Comparison of ENCODE assay signal across 31 cellular contexts in the genomic region with DNA sequence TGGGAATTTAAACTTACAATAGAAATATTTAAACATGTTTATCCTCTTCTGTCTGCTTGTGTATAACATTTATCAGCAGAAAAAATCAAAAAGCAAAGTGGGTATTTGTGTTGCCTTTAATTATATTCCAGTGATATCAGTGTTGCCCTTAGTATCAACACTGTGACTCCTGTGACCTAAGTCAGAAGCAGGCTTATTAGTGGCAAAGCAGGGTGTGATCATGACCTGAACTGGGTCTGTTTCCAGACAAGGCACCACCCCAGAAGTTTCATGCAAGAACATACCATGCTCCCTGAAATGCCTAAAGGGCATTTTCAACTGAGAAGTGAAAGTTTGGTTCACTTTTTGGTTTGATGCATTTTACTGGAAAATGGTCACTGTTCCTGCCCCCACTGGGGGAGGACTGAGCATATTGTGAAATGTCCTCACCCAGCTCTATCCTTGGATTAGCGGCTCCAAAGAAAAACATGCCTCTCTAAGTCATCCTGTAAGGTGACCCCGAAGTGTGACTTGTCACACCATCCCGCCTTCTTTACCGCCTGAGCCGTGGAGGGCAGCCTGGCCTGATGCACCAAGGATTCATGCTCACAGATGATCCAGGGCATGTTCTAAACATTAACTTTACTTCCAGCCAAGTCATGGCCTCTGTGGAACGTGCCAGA. TPM values are rescaled to one million over a fixed set of nuclear protein-coding genes. Genes with fewer than 3 reads are reported as not detected.
DNase-seq lines count a peak whose midpoint lies in the region; ATAC-seq and TF ChIP-seq lines count a peak whose summit lies in the region.
"Had no signal": no experiment of that assay in that cellular context is flagged by ENCODE, and none has a peak within 500 bp of the region (broad histone marks: within the 10 kb centered on the region; RNA-seq: fewer than 3 reads in every experiment).

No MANE protein-coding gene starts in this region.

- peak; percentile 42 for DNase-seq in activated CD8-positive, alpha-beta memory T cell treated with anti-CD3 and anti-CD28 coated beads for 24 hours
- no peak for DNase-seq in activated CD8-positive, alpha-beta memory T cell treated with anti-CD3 and anti-CD28 coated beads, Interleukin-2, amount 10 ng/mL, durations not matched to agents 7 days and 5 days
- DNase-seq in gastrocnemius medialis (no peak), lower leg skin (ENCODE audit: low spot score in 2 of 2) (no peak), NCI-H128 (lab: John Stamatoyannopoulos, UW; ENCODE audit: unreplicated experiment) (no peak)
- DNase-seq: 8988T; activated CD4-positive, alpha-beta T cell treated with anti-CD3 and anti-CD28 coated beads for 4 hours; activated gamma-delta T cell; activated naive CD8-positive, alpha-beta T cell treated with anti-CD3 and anti-CD28 coated beads, Interleukin-2, amount 10 ng/mL, durations not matched to agents 7 days and 5 days; CD4-positive, CD25-positive, alpha-beta regulatory T cell; DND-41; GF-D8; HFFc6; immature natural killer cell; lower lobe of right lung; NCI-H446 treated with DMSO at 0.1 percent for 48 hours; pancreas; stimulated activated naive CD4-positive, alpha-beta T cell treated with Interleukin-2 at 50 U/mL for 16 hours; T-helper 9 cell; upper lobe of left lung had no signal

- no peaks in the 10 kb centered on the region for H3K9me3 Mint-ChIP-seq in activated CD8-positive, alpha-beta memory T cell treated with anti-CD3 and anti-CD28 coated beads, Interleukin-2, amount 10 ng/mL, durations not matched to agents 7 days and 5 days (ENCODE audit: low read depth)
- H3K9me3 Mint-ChIP-seq in dendritic cell treated with granulocyte-macrophage colony-stimulating factor and Interleukin-4, amounts not matched to agents 40 ng/mL and 50 ng/mL, for 4 days, result no peaks in the 10 kb centered on the region
- H3K9me3 Mint-ChIP-seq: activated naive CD8-positive, alpha-beta T cell treated with anti-CD3 and anti-CD28 coated beads, Interleukin-2, amount 10 ng/mL, durations not matched to agents 7 days and 5 days; CD4-positive, CD25-positive, alpha-beta regulatory T cell; HFFc6; immature natural killer cell; natural killer cell treated with Interleukin-12 subunit alpha and Interleukin-12 subunit beta and Interleukin-15 and Interleukin-18, amount 100 ng/mL, for 72 hours had no signal

- TF ChIP-seq CTCF in liver (IDR thresholded peaks at IDR 0.05; ENCODE audit: low read depth, low read length, missing input control) (no peak), gastrocnemius medialis (IDR thresholded peaks at IDR 0.05 in 4 of 5, conservative IDR thresholded peaks at IDR 0.05 in 1 of 5) (no peak), lower leg skin (IDR thresholded peaks at IDR 0.05) (no peak)

- TF ChIP-seq POLR2A in gastrocnemius medialis (IDR thresholded peaks at IDR 0.05) (no peak), lower leg skin (IDR thresholded peaks at IDR 0.05) (no peak)

- H3K27me3 Mint-ChIP-seq in activated CD8-positive, alpha-beta memory T cell treated with anti-CD3 and anti-CD28 coated beads, Interleukin-2, amount 10 ng/mL, durations not matched to agents 7 days and 5 days, result peaks cover 25% of the 10 kb centered on the region
- peaks cover 6% of the 10 kb centered on the region for H3K27me3 Mint-ChIP-seq in dendritic cell treated with granulocyte-macrophage colony-stimulating factor and Interleukin-4, amounts not matched to agents 40 ng/mL and 50 ng/mL, for 4 days

- H3K27me3 ChIP-seq in liver (ENCODE audit: control insufficient read depth in 4 of 4, insufficient read depth in 4 of 4, low read length in 3 of 4) (no peaks in the 10 kb centered on the region), gastrocnemius medialis (no peaks in the 10 kb centered on the region)
- H3K27me3 ChIP-seq: ascending aorta, pancreas, SJSA1, suprapubic skin, upper lobe of left lung had no signal

- CTCF ChIA-PET in activated CD8-positive, alpha-beta memory T cell treated with anti-CD3 and anti-CD28 coated beads, Interleukin-2, amount 10 ng/mL, durations not matched to agents 7 days and 5 days (lab: Charles Lee), result interaction anchor here (0.5 to 1.3 kb wide), 2 partner anchors 120 to 1207 kb away, joined by 3 to 4 read pairs; no protein-coding TSS in a partner anchor

- WGBS in liver, result 64% methylated on average over 6 of the region's 6 CpGs
- WGBS in lower leg skin, 2 donors, result 48 to 55% methylated on average over 6 of the region's 6 CpGs

- peaks cover 5 to 9% (median 6%) of the 10 kb centered on the region in 4 donors for H3K4me1 ChIP-seq in liver (ENCODE audit: control insufficient read depth in 4 of 4, insufficient read depth in 4 of 4, low read length in 3 of 4)
- peaks cover 4 to 10% of the 10 kb centered on the region in 2 donors for H3K4me1 ChIP-seq in gastrocnemius medialis
- H3K4me1 ChIP-seq: ascending aorta, lower lobe of right lung, SJSA1, upper lobe of left lung had no signal

- in situ Hi-C loops in gastrocnemius medialis (cut with MboI; ENCODE audit: low sequenced_read_pairs in 4 of 4), result no loop called here

- no peak overlapping the region for H3K27ac Mint-ChIP-seq in activated CD8-positive, alpha-beta memory T cell treated with anti-CD3 and anti-CD28 coated beads, Interleukin-2, amount 10 ng/mL, durations not matched to agents 7 days and 5 days
- H3K27ac Mint-ChIP-seq in dendritic cell treated with granulocyte-macrophage colony-stimulating factor and Interleukin-4, amounts not matched to agents 40 ng/mL and 50 ng/mL, for 4 days, result peak overlapping the region; percentile 70
- H3K27ac Mint-ChIP-seq: activated naive CD8-positive, alpha-beta T cell treated with anti-CD3 and anti-CD28 coated beads, Interleukin-2, amount 10 ng/mL, durations not matched to agents 7 days and 5 days; HFFc6; immature natural killer cell; natural killer cell treated with Interleukin-12 subunit alpha and Interleukin-12 subunit beta and Interleukin-15 and Interleukin-18, amount 100 ng/mL, for 72 hours had no signal

- no peak overlapping the region for H3K4me3 ChIP-seq in liver (ENCODE audit: low read depth in 1 of 3, low read length in 3 of 3)
- H3K4me3 ChIP-seq in gastrocnemius medialis, result no peak overlapping the region
- H3K4me3 ChIP-seq in lower leg skin (ENCODE audit: low read depth, poor library complexity, severe bottlenecking), result no peak overlapping the region
- H3K4me3 ChIP-seq: ascending aorta, lower lobe of right lung, pancreas, SJSA1, smooth muscle cell, suprapubic skin, upper lobe of left lung had no signal

- H3K9me3 ChIP-seq in liver (ENCODE audit: control insufficient read depth in 4 of 4, low read length in 3 of 4) (no peaks in the 10 kb centered on the region), gastrocnemius medialis (no peaks in the 10 kb centered on the region)
- H3K9me3 ChIP-seq: ascending aorta, lower lobe of right lung, pancreas, SJSA1, suprapubic skin, upper lobe of left lung had no signal

- no peak overlapping the region for H3K9ac ChIP-seq in liver (ENCODE audit: low read depth in 1 of 2, low read length in 2 of 2)
- H3K9ac ChIP-seq: KMS-11 had no signal

- no peaks in the 10 kb centered on the region for H3K4me1 Mint-ChIP-seq in activated CD8-positive, alpha-beta memory T cell treated with anti-CD3 and anti-CD28 coated beads, Interleukin-2, amount 10 ng/mL, durations not matched to agents 7 days and 5 days
- H3K4me1 Mint-ChIP-seq in dendritic cell treated with granulocyte-macrophage colony-stimulating factor and Interleukin-4, amounts not matched to agents 40 ng/mL and 50 ng/mL, for 4 days (ENCODE audit: low read depth), result peaks cover 19% of the 10 kb centered on the region
- H3K4me1 Mint-ChIP-seq: activated naive CD8-positive, alpha-beta T cell treated with anti-CD3 and anti-CD28 coated beads, Interleukin-2, amount 10 ng/mL, durations not matched to agents 7 days and 5 days; CD4-positive, CD25-positive, alpha-beta regulatory T cell; immature natural killer cell had no signal

- intact Hi-C loops in dendritic cell treated with granulocyte-macrophage colony-stimulating factor and Interleukin-4, amounts not matched to agents 40 ng/mL and 50 ng/mL, for 4 days (cut with micrococcal nuclease), result no loop called here
- intact Hi-C loops in gastrocnemius medialis (cut with DNase I; ENCODE audit: low total_unique reads), result no loop called here
- intact Hi-C loops in lower leg skin (cut with DNase I; ENCODE audit: low total_unique reads), result no loop called here

- no peaks in the 10 kb centered on the region for H3K36me3 ChIP-seq in liver (ENCODE audit: control insufficient read depth in 4 of 4, insufficient read depth in 3 of 4, low read depth in 1 of 4, low read length in 3 of 4)
- H3K36me3 ChIP-seq in gastrocnemius medialis, result no peaks in the 10 kb centered on the region
- H3K36me3 ChIP-seq: ascending aorta, lower lobe of right lung, pancreas, SJSA1, suprapubic skin, upper lobe of left lung had no signal

- H3K27ac ChIP-seq in liver (ENCODE audit: low read depth in 1 of 2, low read length in 2 of 2) (no peak overlapping the region), gastrocnemius medialis (no peak overlapping the region)
- H3K27ac ChIP-seq: ascending aorta, KMS-11, lower lobe of right lung, pancreas, SJSA1, suprapubic skin, upper lobe of left lung, VCaP had no signal

- H3K36me3 Mint-ChIP-seq in activated CD8-positive, alpha-beta memory T cell treated with anti-CD3 and anti-CD28 coated beads, Interleukin-2, amount 10 ng/mL, durations not matched to agents 7 days and 5 days, result no peaks in the 10 kb centered on the region
- H3K36me3 Mint-ChIP-seq in dendritic cell treated with granulocyte-macrophage colony-stimulating factor and Interleukin-4, amounts not matched to agents 40 ng/mL and 50 ng/mL, for 4 days (ENCODE audit: low read depth), result no peaks in the 10 kb centered on the region
- H3K36me3 Mint-ChIP-seq: activated naive CD8-positive, alpha-beta T cell treated with anti-CD3 and anti-CD28 coated beads, Interleukin-2, amount 10 ng/mL, durations not matched to agents 7 days and 5 days; CD4-positive, CD25-positive, alpha-beta regulatory T cell; immature natural killer cell; natural killer cell treated with Interleukin-12 subunit alpha and Interleukin-12 subunit beta and Interleukin-15 and Interleukin-18, amount 100 ng/mL, for 72 hours had no signal

- ATAC-seq in activated CD8-positive, alpha-beta memory T cell treated with anti-CD3 and anti-CD28 coated beads, Interleukin-2, amount 10 ng/mL, durations not matched to agents 7 days and 5 days, result no peak
- ATAC-seq in gastrocnemius medialis (peak; percentile 39 to 68), GM21717 (IDR thresholded peaks at IDR 0.05; ENCODE audit: unreplicated experiment) (no peak)
- ATAC-seq: lower lobe of right lung; natural killer cell treated with Interleukin-12 subunit alpha and Interleukin-12 subunit beta and Interleukin-15 and Interleukin-18, amount 100 ng/mL, for 72 hours had no signal

- peak in 1 of 2 donors; percentile 9 for TF ChIP-seq RAD21 in liver (IDR thresholded peaks at IDR 0.05)

- H3K4me3 Mint-ChIP-seq in activated CD8-positive, alpha-beta memory T cell treated with anti-CD3 and anti-CD28 coated beads, Interleukin-2, amount 10 ng/mL, durations not matched to agents 7 days and 5 days, result no peak overlapping the region
- H3K4me3 Mint-ChIP-seq in dendritic cell treated with granulocyte-macrophage colony-stimulating factor and Interleukin-4, amounts not matched to agents 40 ng/mL and 50 ng/mL, for 4 days, result no peak overlapping the region
- H3K4me3 Mint-ChIP-seq: activated naive CD8-positive, alpha-beta T cell treated with anti-CD3 and anti-CD28 coated beads, Interleukin-2, amount 10 ng/mL, durations not matched to agents 7 days and 5 days; CD4-positive, CD25-positive, alpha-beta regulatory T cell; HFFc6; immature natural killer cell; natural killer cell treated with Interleukin-12 subunit alpha and Interleukin-12 subunit beta and Interleukin-15 and Interleukin-18, amount 100 ng/mL, for 72 hours had no signal

RNA-seq across cellular contexts. Expression of gene FAM240A, which starts 3.1 kb away (rescaled TPM):
- total RNA-seq in activated CD8-positive, alpha-beta memory T cell treated with anti-CD3 and anti-CD28 coated beads, Interleukin-2, amount 10 ng/mL, durations not matched to agents 7 days and 5 days, result not detected
- total RNA-seq in liver (not detected), gastrocnemius medialis (under 1 TPM in 1 of 4 donors, not detected in 3; 0.18 TPM), lower leg skin (under 1 TPM in 1 of 4 donors, not detected in 3; 0.42 TPM)
- not detected for polyA plus RNA-seq in liver
- total RNA-seq: activated naive CD8-positive, alpha-beta T cell treated with anti-CD3 and anti-CD28 coated beads, Interleukin-2, amount 10 ng/mL, durations not matched to agents 7 days and 5 days; ascending aorta; CD4-positive, CD25-positive, alpha-beta regulatory T cell; HFFc6; lower lobe of right lung; mucosa of gallbladder; natural killer cell treated with Interleukin-12 subunit alpha and Interleukin-12 subunit beta and Interleukin-15 and Interleukin-18, amount 100 ng/mL, for 72 hours; pancreas; SJSA1; smooth muscle cell; upper lobe of left lung had no signal
- polyA plus RNA-seq: CD4-positive, CD25-positive, alpha-beta regulatory T cell; immature natural killer cell; pancreas; smooth muscle cell had no signal

RNA-seq across cellular contexts. Expression of gene LRRC2, which starts 43.1 kb away (rescaled TPM):
- total RNA-seq in activated CD8-positive, alpha-beta memory T cell treated with anti-CD3 and anti-CD28 coated beads, Interleukin-2, amount 10 ng/mL, durations not matched to agents 7 days and 5 days, result under 1 TPM in 1 of 2 experiments, not detected in 1; 0.07 TPM
- total RNA-seq in liver, result 1 to 10 TPM in 1 of 2 donors, under 1 TPM in 1; 0.93 to 6.6 TPM
- polyA plus RNA-seq in liver, result 1 to 10 TPM; 1.9 to 7.6 TPM
- total RNA-seq in gastrocnemius medialis, result 100 to 1,000 TPM in 1 of 4 donors, 10 to 100 TPM in 3; 72.7 to 103 (median 92.1) TPM
- 1 to 10 TPM; 1.0 to 3.5 (median 3.3) TPM for total RNA-seq in lower leg skin
- total RNA-seq: ascending aorta; natural killer cell treated with Interleukin-12 subunit alpha and Interleukin-12 subunit beta and Interleukin-15 and Interleukin-18, amount 100 ng/mL, for 72 hours had no signal
- polyA plus RNA-seq: immature natural killer cell had no signal

Comparison
In these comparisons a context has a peak if more than half of its experiments do, and no peak if none do; other contexts are left out.
1. ATAC-seq: peak in gastrocnemius medialis (2 of 2); none in activated CD8-positive, alpha-beta memory T cell treated with anti-CD3 and anti-CD28 coated beads, Interleukin-2, amount 10 ng/mL, durations not matched to agents 7 days and 5 days (single experiment) and GM21717 (single experiment).
2. RNA of gene LRRC2, which starts 43.1 kb away (total RNA-seq): 72.7 to 103 TPM in gastrocnemius medialis; 0.93 to 6.6 TPM in liver, 1.0 to 3.5 TPM in lower leg skin and 0.07 TPM in activated CD8-positive, alpha-beta memory T cell treated with anti-CD3 and anti-CD28 coated beads, Interleukin-2, amount 10 ng/mL, durations not matched to agents 7 days and 5 days; every median in the first group is over 4 times any median in the second.